9 cellular contexts compared by ENCODE assay signal in genomic region chr6:47477497-47478232, GRCh38. TPM values are rescaled to one million over a fixed set of nuclear protein-coding genes. Genes with fewer than 3 reads are reported as not detected.
DNase-seq lines count a peak whose midpoint lies in the region; ATAC-seq, FAIRE-seq and TF ChIP-seq lines count a peak whose summit lies in the region.
"Had no signal": no experiment of that assay in that cellular context is flagged by ENCODE, and none has a peak within 500 bp of the region (broad histone marks: within the 10 kb centered on the region; RNA-seq: fewer than 3 reads in every experiment).

TSS of gene CD2AP (plus strand) at chr6:47477789. CDS start at chr6:47478245, 456 bp downstream.

- peaks cover 46% of the 10 kb centered on the region for H3K79me2 ChIP-seq in smooth muscle cell (ENCODE audit: low read depth)

- peaks cover 40% of the 10 kb centered on the region for H3K4me1 Mint-ChIP-seq in WTC11

- CTCF ChIA-PET in WTC11 (lab: Charles Lee) = interaction anchor here (0.8 to 2.1 kb wide), 6 partner anchors 11 to 156 kb away, joined by 3 to 9 read pairs (median 6); no protein-coding TSS in a partner anchor

- no peaks in the 10 kb centered on the region for H3F3A ChIP-seq in smooth muscle cell (ENCODE audit: low read depth)

- H3K4me3 ChIP-seq in AG09309 (ENCODE audit: control insufficient read depth, low read depth, low read length) (peak within 1 kb of the TSS; percentile 91), bronchial epithelial cell (ENCODE audit: low read depth, low read length) (peak within 1 kb of the TSS; percentile 95), smooth muscle cell (peak within 1 kb of the TSS; percentile 76)

- POLR2A ChIA-PET in WTC11 (lab: Charles Lee) = interaction anchor here (0.5 to 2.0 kb wide), 15 partner anchors 10 to 434 kb away, joined by 3 to 14 read pairs (median 4); no protein-coding TSS in a partner anchor

- peak within 1 kb of the TSS; percentile 90 for H3K27ac ChIP-seq in smooth muscle cell (ENCODE audit: low read depth)

- peak within 1 kb of the TSS; percentile 92 for H2AFZ ChIP-seq in smooth muscle cell (ENCODE audit: low read depth)

- H3K4me2 ChIP-seq in smooth muscle cell = peak within 1 kb of the TSS; percentile 92

- peak; percentile 85 for ATAC-seq in GM18909 (IDR thresholded peaks at IDR 0.05; ENCODE audit: poor library complexity, unreplicated experiment)
- peak; percentile 86 for ATAC-seq in HG03159 (IDR thresholded peaks at IDR 0.05; ENCODE audit: unreplicated experiment)
- peak; percentile 91 for ATAC-seq in WTC11

- peaks cover 27% of the 10 kb centered on the region for H3K4me1 ChIP-seq in smooth muscle cell (ENCODE audit: low read depth)

- H3K36me3 Mint-ChIP-seq in WTC11 = peaks cover 3% of the 10 kb centered on the region; the same call in 1 of the 2 replicates

- no peak for FAIRE-seq in bronchial epithelial cell (lab: Jason Lieb, UNC)
- FAIRE-seq: TTC549 had no signal

- H4K20me1 ChIP-seq in smooth muscle cell (ENCODE audit: low read depth) = peaks cover 27% of the 10 kb centered on the region

- no peaks in the 10 kb centered on the region for H3K27me3 Mint-ChIP-seq in WTC11 (ENCODE audit: low read depth)

- peak within 1 kb of the TSS; percentile 100 for H3K27ac Mint-ChIP-seq in WTC11

- TF ChIP-seq CTCF in AG09309 (IDR thresholded peaks at IDR 0.05; ENCODE audit: control insufficient read depth, insufficient read depth, low read depth, low read length, missing control alignments) = no peak
- TF ChIP-seq CTCF in WTC11 (IDR thresholded peaks at IDR 0.05) = no peak
- peak; percentile 8 for TF ChIP-seq CTCF in bronchial epithelial cell (IDR thresholded peaks at IDR 0.05; ENCODE audit: insufficient read depth, low read length, severe bottlenecking)
- no peak for TF ChIP-seq CTCF in smooth muscle cell (IDR thresholded peaks at IDR 0.05; ENCODE audit: borderline replicate concordance, insufficient read depth, poor library complexity, severe bottlenecking)

- H3K36me3 ChIP-seq in bronchial epithelial cell (ENCODE audit: control insufficient read depth, insufficient read depth, low read length) (no peaks in the 10 kb centered on the region), smooth muscle cell (ENCODE audit: low read depth) (no peaks in the 10 kb centered on the region)

- H3K27me3 ChIP-seq in bronchial epithelial cell (ENCODE audit: control insufficient read depth, insufficient read depth, low read length) (no peaks in the 10 kb centered on the region), smooth muscle cell (ENCODE audit: low read depth) (no peaks in the 10 kb centered on the region)

- no peaks in the 10 kb centered on the region for H3K9me3 ChIP-seq in smooth muscle cell (replicated peaks; ENCODE audit: low read depth)

- DNase-seq in AG09309 (ENCODE audit: low read depth) (no peak), NCI-H2227 (lab: John Stamatoyannopoulos, UW; ENCODE audit: unreplicated experiment) (peak; percentile 91), WTC11 (ENCODE audit: low spot score) (peak; percentile 97), bronchial epithelial cell (ENCODE audit: low read depth) (peak; percentile 68), iPS-NIHi11 (ENCODE audit: low spot score) (peak; percentile 95), smooth muscle cell (lab: John Stamatoyannopoulos, UW; ENCODE audit: unreplicated experiment) (peak; percentile 80)

- H3K4me3 Mint-ChIP-seq in WTC11 = peak within 1 kb of the TSS; percentile 96

- peak within 1 kb of the TSS; percentile 94 for H3K9ac ChIP-seq in smooth muscle cell (ENCODE audit: low read depth)

- 1% methylated on average over 59 of the region's 83 CpGs for WGBS in smooth muscle cell (ENCODE audit: low lambda C conversion rate)

- H3K9me3 Mint-ChIP-seq in WTC11 = no peaks in the 10 kb centered on the region

TF ChIP-seq in WTC11, 78 proteins besides CTCF, POLR2A, EP300 and RAD21 (continues in another document):
- TF ChIP-seq NFE2L1 (CRISPR knock-in tag; IDR thresholded peaks at IDR 0.05) (peak; percentile 22; the same call in 1 of the 2 replicates), CREB1 (CRISPR knock-in tag; IDR thresholded peaks at IDR 0.05) (peak; percentile 23; the same call in 1 of the 2 replicates), EMX1 (CRISPR knock-in tag; IDR thresholded peaks at IDR 0.05) (no peak), E2F5 (CRISPR knock-in tag; IDR thresholded peaks at IDR 0.05) (peak; percentile 57; the same call in 1 of the 2 replicates), FOXK1 (CRISPR knock-in tag; IDR thresholded peaks at IDR 0.05) (peak; percentile 64; the same call in 1 of the 2 replicates), IRF1 (CRISPR knock-in tag; IDR thresholded peaks at IDR 0.05) (no peak; the same call in 1 of the 2 replicates), ZNF671 (CRISPR knock-in tag; IDR thresholded peaks at IDR 0.05) (no peak), HMGXB4 (CRISPR knock-in tag; IDR thresholded peaks at IDR 0.05) (no peak), TEAD1 (CRISPR knock-in tag; IDR thresholded peaks at IDR 0.05) (peak; percentile 41; the same call in 1 of the 2 replicates), ESRRA (CRISPR knock-in tag; IDR thresholded peaks at IDR 0.05; ENCODE audit: borderline replicate concordance) (0 out of 2 replicates have a peak, but pooled peaks have one; percentile 21), ETV6 (CRISPR knock-in tag; IDR thresholded peaks at IDR 0.05) (peak; percentile 54; the same call in 1 of the 2 replicates), E2F1 (CRISPR knock-in tag; IDR thresholded peaks at IDR 0.05) (no peak), E2F4 (CRISPR knock-in tag; IDR thresholded peaks at IDR 0.05; ENCODE audit: borderline replicate concordance, low read depth) (0 out of 2 replicates have a peak, but pooled peaks have one; percentile 42), ZNF232 (CRISPR knock-in tag; IDR thresholded peaks at IDR 0.05) (peak; percentile 87; the same call in 1 of the 2 replicates), NFATC4 (CRISPR knock-in tag; IDR thresholded peaks at IDR 0.05) (no peak), HMGA2 (CRISPR knock-in tag; IDR thresholded peaks at IDR 0.05) (no peak), IRF2 (CRISPR knock-in tag; IDR thresholded peaks at IDR 0.05; ENCODE audit: borderline replicate concordance, low read depth) (no peak), SMAD3 (CRISPR knock-in tag; IDR thresholded peaks at IDR 0.05; ENCODE audit: borderline replicate concordance) (no peak)

RNA-seq across cellular contexts. Expression of gene CD2AP, which starts in this region (rescaled TPM):
- total RNA-seq in WTC11 (2021) (62.3 to 77.0 TPM (median 62.3 TPM) in 3 replicates), bronchial epithelial cell (24.0 and 30.9 TPM in 2 replicates), smooth muscle cell (33.4 and 37.2 TPM in 2 replicates)
- polyA plus RNA-seq in smooth muscle cell = 7.4 and 15.5 TPM in 2 replicates
